ENCODE assay signal across 1 cellular context in genomic region chr1:156054500-156055342, GRCh38.
TF ChIP-seq lines count a peak whose summit lies in the region.

Gene LAMTOR2, plus strand, starts transcription at chr1:156054782. Its CDS starts 108 bp downstream, at chr1:156054890.

TF ChIP-seq in HEK293, 187 proteins besides CTCF, POLR2A, EP300 and RAD21 (continued from another document):
- TF ChIP-seq REST (tag by site-specific recombination; IDR thresholded peaks at IDR 0.05) (peak; percentile 73), ZNF561 (tag by site-specific recombination; IDR thresholded peaks at IDR 0.05; ENCODE audit: borderline replicate concordance) (peak; percentile 87), FEZF1 (tag by site-specific recombination; IDR thresholded peaks at IDR 0.05) (peak; percentile 85), ZSCAN30 (tag by site-specific recombination; IDR thresholded peaks at IDR 0.05) (0 out of 2 replicates have a peak, but pooled peaks have one; percentile 24), ZNF223 (tag by site-specific recombination; IDR thresholded peaks at IDR 0.05) (0 out of 2 replicates have a peak, but pooled peaks have one; percentile 20), ZBTB44 (tag by site-specific recombination; IDR thresholded peaks at IDR 0.05) (0 out of 2 replicates have a peak, but pooled peaks have one; percentile 14), KLF16 (tag by site-specific recombination; IDR thresholded peaks at IDR 0.05) (peak; percentile 88), SETDB1 (IDR thresholded peaks at IDR 0.05; ENCODE audit: insufficient read length, low read length) (no peak), ZNF555 (tag by site-specific recombination; conservative IDR thresholded peaks at IDR 0.05) (no peak), EGR2 (tag by site-specific recombination; IDR thresholded peaks at IDR 0.05; ENCODE audit: low read depth) (0 out of 2 replicates have a peak, but pooled peaks have one; percentile 13), ZNF2 (tag by site-specific recombination; IDR thresholded peaks at IDR 0.05) (peak; percentile 82; the same call in 1 of the 2 replicates), ZNF768 (tag by site-specific recombination; IDR thresholded peaks at IDR 0.05) (peak; percentile 30; the same call in 1 of the 2 replicates), ZNF239 (tag by site-specific recombination; IDR thresholded peaks at IDR 0.05) (no peak), TRIM28 (IDR thresholded peaks at IDR 0.05; ENCODE audit: borderline replicate concordance, low read length) (peak; percentile 40; the same call in 1 of the 2 replicates), ZNF350 (tag by site-specific recombination; IDR thresholded peaks at IDR 0.05) (no peak), ZNF423 (tag by site-specific recombination; IDR thresholded peaks at IDR 0.05) (peak; percentile 91), ZBTB6 (tag by site-specific recombination; IDR thresholded peaks at IDR 0.05) (no peak), KLF1 (tag by site-specific recombination; IDR thresholded peaks at IDR 0.05) (peak; percentile 64), ZNF324 (tag by site-specific recombination; IDR thresholded peaks at IDR 0.05) (0 out of 2 replicates have a peak, but pooled peaks have one; percentile 68), KLF8 (tag by site-specific recombination; IDR thresholded peaks at IDR 0.05) (peak; percentile 96), ZNF660 (tag by site-specific recombination; IDR thresholded peaks at IDR 0.05) (peak; percentile 33; the same call in 1 of the 2 replicates), KLF17 (tag by site-specific recombination; IDR thresholded peaks at IDR 0.05) (peak; percentile 77), ZBTB8A (tag by site-specific recombination; IDR thresholded peaks at IDR 0.05) (peak; percentile 74), ZBTB20 (tag by site-specific recombination; IDR thresholded peaks at IDR 0.05) (peak; percentile 98), ZNF266 (tag by site-specific recombination; IDR thresholded peaks at IDR 0.05; ENCODE audit: low read depth) (no peak), ZBTB11 (tag by site-specific recombination; conservative IDR thresholded peaks at IDR 0.05; ENCODE audit: low read depth) (peak; percentile 88), GLIS1 (tag by site-specific recombination; IDR thresholded peaks at IDR 0.05) (peak; percentile 94), YY2 (tag by site-specific recombination; IDR thresholded peaks at IDR 0.05) (0 out of 2 replicates have a peak, but pooled peaks have one; percentile 18), ZNF843 (tag by site-specific recombination; IDR thresholded peaks at IDR 0.05) (peak; percentile 63; the same call in 1 of the 2 replicates), ZBTB21 (tag by site-specific recombination; IDR thresholded peaks at IDR 0.05) (no peak; the same call in 1 of the 2 replicates), ZNF175 (tag by site-specific recombination; IDR thresholded peaks at IDR 0.05) (no peak), ZBTB7A (tag by site-specific recombination; IDR thresholded peaks at IDR 0.05; ENCODE audit: low read depth) (0 out of 2 replicates have a peak, but pooled peaks have one; percentile 10), REPIN1 (tag by site-specific recombination; IDR thresholded peaks at IDR 0.05; ENCODE audit: low read depth) (no peak)
- TF ChIP-seq, protein P1, sequence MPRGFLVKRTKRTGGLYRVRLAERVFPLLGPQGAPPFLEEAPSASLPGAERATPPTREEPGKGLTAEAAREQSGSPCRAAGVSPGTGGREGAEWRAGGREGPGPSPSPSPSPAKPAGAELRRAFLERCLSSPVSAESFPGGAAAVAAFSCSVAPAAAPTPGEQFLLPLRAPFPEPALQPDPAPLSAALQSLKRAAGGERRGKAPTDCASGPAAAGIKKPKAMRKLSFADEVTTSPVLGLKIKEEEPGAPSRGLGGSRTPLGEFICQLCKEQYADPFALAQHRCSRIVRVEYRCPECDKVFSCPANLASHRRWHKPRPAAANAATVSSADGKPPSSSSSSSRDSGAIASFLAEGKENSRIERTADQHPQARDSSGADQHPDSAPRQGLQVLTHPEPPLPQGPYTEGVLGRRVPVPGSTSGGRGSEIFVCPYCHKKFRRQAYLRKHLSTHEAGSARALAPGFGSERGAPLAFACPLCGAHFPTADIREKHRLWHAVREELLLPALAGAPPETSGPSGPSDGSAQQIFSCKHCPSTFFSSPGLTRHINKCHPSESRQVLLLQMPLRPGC (tag by site-specific recombination; IDR thresholded peaks at IDR 0.05), result 0 out of 2 replicates have a peak, but pooled peaks have one; percentile 29
- TF ChIP-seq, protein P2, sequence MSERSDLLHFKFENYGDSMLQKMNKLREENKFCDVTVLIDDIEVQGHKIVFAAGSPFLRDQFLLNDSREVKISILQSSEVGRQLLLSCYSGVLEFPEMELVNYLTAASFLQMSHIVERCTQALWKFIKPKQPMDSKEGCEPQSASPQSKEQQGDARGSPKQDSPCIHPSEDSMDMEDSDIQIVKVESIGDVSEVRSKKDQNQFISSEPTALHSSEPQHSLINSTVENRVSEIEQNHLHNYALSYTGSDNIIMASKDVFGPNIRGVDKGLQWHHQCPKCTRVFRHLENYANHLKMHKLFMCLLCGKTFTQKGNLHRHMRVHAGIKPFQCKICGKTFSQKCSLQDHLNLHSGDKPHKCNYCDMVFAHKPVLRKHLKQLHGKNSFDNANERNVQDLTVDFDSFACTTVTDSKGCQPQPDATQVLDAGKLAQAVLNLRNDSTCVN (tag by site-specific recombination; optimal IDR thresholded peaks at IDR 0.05), result peak; percentile 78
- TF ChIP-seq, protein P3, sequence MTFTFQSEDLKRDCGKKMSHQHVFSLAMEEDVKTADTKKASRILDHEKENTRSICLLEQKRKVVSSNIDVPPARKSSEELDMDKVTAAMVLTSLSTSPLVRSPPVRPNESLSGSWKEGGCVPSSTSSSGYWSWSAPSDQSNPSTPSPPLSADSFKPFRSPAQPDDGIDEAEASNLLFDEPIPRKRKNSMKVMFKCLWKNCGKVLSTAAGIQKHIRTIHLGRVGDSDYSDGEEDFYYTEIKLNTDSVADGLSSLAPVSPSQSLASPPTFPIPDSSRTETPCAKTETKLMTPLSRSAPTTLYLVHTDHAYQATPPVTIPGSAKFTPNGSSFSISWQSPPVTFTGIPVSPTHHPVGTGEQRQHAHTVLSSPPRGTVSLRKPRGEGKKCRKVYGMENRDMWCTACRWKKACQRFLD (tag by site-specific recombination; IDR thresholded peaks at IDR 0.05), result no peak
TF ChIP-seq in HEK293: peak in this region for 67.
